In genomic region chr9:89426389-89426961, GRCh38 we compare ENCODE assay signal across 8 cellular contexts.
DNase-seq lines count a peak whose midpoint lies in the region; ATAC-seq and TF ChIP-seq lines count a peak whose summit lies in the region.

No MANE protein-coding gene starts in this region.

- peaks cover 47% of the 10 kb centered on the region for H3K36me3 Mint-ChIP-seq in CD8-positive, alpha-beta T cell
- H3K36me3 Mint-ChIP-seq in activated naive CD8-positive, alpha-beta T cell treated with anti-CD3 and anti-CD28 coated beads, Interleukin-2, amount 10 ng/mL, durations not matched to agents 7 days and 5 days = peaks cover 24% of the 10 kb centered on the region

- DNase-seq in CD8-positive, alpha-beta T cell = peak in 1 of 7 experiments; percentile 53
- DNase-seq in activated naive CD8-positive, alpha-beta T cell treated with anti-CD3 and anti-CD28 coated beads, Interleukin-2, amount 10 ng/mL, durations not matched to agents 7 days and 5 days = peak; percentile 65
- DNase-seq in left cardiac atrium = no peak
- DNase-seq in ecto neural progenitor cell (ENCODE audit: low spot score) = no peak
- DNase-seq in NCI-H2107 (lab: John Stamatoyannopoulos, UW) = no peak
- DNase-seq in cardiac septum (ENCODE audit: low spot score) = no peak

- peaks cover 5% of the 10 kb centered on the region for H3K36me3 ChIP-seq in CD8-positive, alpha-beta T cell (ENCODE audit: insufficient read depth, low read length)

- TF ChIP-seq CTCF in CD8-positive, alpha-beta T cell (IDR thresholded peaks at IDR 0.05) = no peak

- CTCF ChIA-PET in CD8-positive, alpha-beta T cell (lab: Charles Lee) = interaction anchor here (0.7 to 11.0 kb wide), 4 partner anchors 9 to 123 kb away, joined by 3 to 128 read pairs (median 4); no protein-coding TSS in a partner anchor

- no peaks in the 10 kb centered on the region for H3K9me3 ChIP-seq in CD8-positive, alpha-beta T cell (ENCODE audit: low read length)

- H3K4me1 ChIP-seq in CD8-positive, alpha-beta T cell (ENCODE audit: insufficient read depth, low read length) = peaks cover 94% of the 10 kb centered on the region

- H3K4me3 ChIP-seq in CD8-positive, alpha-beta T cell (ENCODE audit: low read depth, low read length) = peak overlapping the region; percentile 7

- POLR2A ChIA-PET in CD8-positive, alpha-beta T cell (lab: Charles Lee) = interaction anchor here (1.0 to 2.4 kb wide), 7 partner anchors 11 to 122 kb away, joined by 3 to 11 read pairs (median 3); no protein-coding TSS in a partner anchor
- POLR2A ChIA-PET in activated naive CD8-positive, alpha-beta T cell treated with anti-CD3 and anti-CD28 coated beads, Interleukin-2, amount 10 ng/mL, durations not matched to agents 7 days and 5 days (lab: Charles Lee) = interaction anchor here (0.6 to 1.7 kb wide), 12 partner anchors 8 to 122 kb away, joined by 3 to 7 read pairs (median 4); no protein-coding TSS in a partner anchor

- no peaks in the 10 kb centered on the region for H3K27me3 Mint-ChIP-seq in CD8-positive, alpha-beta T cell (ENCODE audit: low read depth)
- no peaks in the 10 kb centered on the region for H3K27me3 Mint-ChIP-seq in activated naive CD8-positive, alpha-beta T cell treated with anti-CD3 and anti-CD28 coated beads, Interleukin-2, amount 10 ng/mL, durations not matched to agents 7 days and 5 days

- H3K27me3 ChIP-seq in CD8-positive, alpha-beta T cell (ENCODE audit: insufficient read depth, low read length) = no peaks in the 10 kb centered on the region

- intact Hi-C loops in CD8-positive, alpha-beta T cell (cut with DNase I, micrococcal nuclease) = loop anchor here (2.0 to 10.0 kb wide), 4 partner anchors 42 to 678 kb away; partner anchors contain the start of gene SEMA4D (in 1 of the 2)
- intact Hi-C loops in left cardiac atrium (cut with DNase I) (no loop called here), cardiac septum (cut with DNase I) (no loop called here)

- H3K4me3 Mint-ChIP-seq in CD8-positive, alpha-beta T cell = peak overlapping the region; percentile 61
- H3K4me3 Mint-ChIP-seq in activated naive CD8-positive, alpha-beta T cell treated with anti-CD3 and anti-CD28 coated beads, Interleukin-2, amount 10 ng/mL, durations not matched to agents 7 days and 5 days = peak overlapping the region; percentile 49

- H3K27ac Mint-ChIP-seq in CD8-positive, alpha-beta T cell = peak overlapping the region; percentile 98
- H3K27ac Mint-ChIP-seq in activated naive CD8-positive, alpha-beta T cell treated with anti-CD3 and anti-CD28 coated beads, Interleukin-2, amount 10 ng/mL, durations not matched to agents 7 days and 5 days = peak overlapping the region; percentile 86

- peaks cover 94% of the 10 kb centered on the region for H3K4me1 Mint-ChIP-seq in CD8-positive, alpha-beta T cell (ENCODE audit: low read depth)
- peaks cover 82% of the 10 kb centered on the region for H3K4me1 Mint-ChIP-seq in activated naive CD8-positive, alpha-beta T cell treated with anti-CD3 and anti-CD28 coated beads, Interleukin-2, amount 10 ng/mL, durations not matched to agents 7 days and 5 days

- peak; percentile 10 for ATAC-seq in CD8-positive, alpha-beta T cell
- ATAC-seq in GM19328 (IDR thresholded peaks at IDR 0.05; ENCODE audit: unreplicated experiment) (peak; percentile 78), HG03280 (IDR thresholded peaks at IDR 0.05; ENCODE audit: unreplicated experiment) (peak; percentile 62), left cardiac atrium (no peak)
- ATAC-seq in activated naive CD8-positive, alpha-beta T cell treated with anti-CD3 and anti-CD28 coated beads, Interleukin-2, amount 10 ng/mL, durations not matched to agents 7 days and 5 days (ENCODE audit: low read depth) = peak; percentile 38

- no peaks in the 10 kb centered on the region for H3K9me3 Mint-ChIP-seq in CD8-positive, alpha-beta T cell
- no peaks in the 10 kb centered on the region for H3K9me3 Mint-ChIP-seq in activated naive CD8-positive, alpha-beta T cell treated with anti-CD3 and anti-CD28 coated beads, Interleukin-2, amount 10 ng/mL, durations not matched to agents 7 days and 5 days

- H3K27ac ChIP-seq in CD8-positive, alpha-beta T cell (ENCODE audit: low read depth, low read length) = peak overlapping the region; percentile 28

Comparison
In these comparisons a context has a peak if more than half of its experiments do, and no peak if none do; other contexts are left out.
1. ATAC-seq: peak in CD8-positive, alpha-beta T cell (single experiment), GM19328 (single experiment), HG03280 (single experiment) and activated naive CD8-positive, alpha-beta T cell treated with anti-CD3 and anti-CD28 coated beads, Interleukin-2, amount 10 ng/mL, durations not matched to agents 7 days and 5 days (single experiment); none in left cardiac atrium (0 of 2).
2. intact Hi-C loops: an anchor here in CD8-positive, alpha-beta T cell (2.0 to 10.0 kb wide); none called in left cardiac atrium and cardiac septum.